25 cellular contexts compared by ENCODE assay signal in genomic region chr2:241501099-241501541, GRCh38. TPM values are rescaled to one million over a fixed set of nuclear protein-coding genes. Genes with fewer than 3 reads are reported as not detected.
DNase-seq lines count a peak whose midpoint lies in the region; ATAC-seq, FAIRE-seq and TF ChIP-seq lines count a peak whose summit lies in the region.
"Had no signal": no experiment of that assay in that cellular context is flagged by ENCODE, and none has a peak within 500 bp of the region (broad histone marks: within the 10 kb centered on the region; RNA-seq: fewer than 3 reads in every experiment).

No MANE protein-coding gene starts in this region.

- no TSS peak for BruUV-seq in HepG2 (replicated peaks; lab: Mats Ljungman, UMichigan)

- ATAC-seq in HepG2, result no peak
- no peak for ATAC-seq in right lobe of liver
- ATAC-seq: A549 had no signal

- TF ChIP-seq CTCF in HepG2 (CRISPR knock-in tag; IDR thresholded peaks at IDR 0.05), result no peak
- no peak for TF ChIP-seq CTCF in right lobe of liver (IDR thresholded peaks at IDR 0.05)
- no peak for TF ChIP-seq CTCF in H1 (IDR thresholded peaks at IDR 0.05; ENCODE audit: control extremely low read depth in 1 of 3, insufficient read depth in 1 of 3, low read depth in 1 of 3, low read length in 3 of 3)
- no peak for TF ChIP-seq CTCF in prostate gland (IDR thresholded peaks at IDR 0.05)

- H3K79me2 ChIP-seq in HepG2 (ENCODE audit: insufficient read depth, low read length) (peaks cover 46% of the 10 kb centered on the region), H1 (ENCODE audit: control insufficient read depth in 1 of 2, insufficient read depth in 2 of 2, low read length in 2 of 2) (peaks cover 14 to 36% of the 10 kb centered on the region in 2 experiments), trophoblast cell (ENCODE audit: control insufficient read depth, insufficient read depth, low read length, poor library complexity) (peaks cover 3% of the 10 kb centered on the region)

- H3K14ac ChIP-seq in H1 (ENCODE audit: insufficient read length) (no peak overlapping the region), trophoblast cell (ENCODE audit: low read length) (no peak overlapping the region)

- H2AFZ ChIP-seq in HepG2 (ENCODE audit: low read length) (no peak overlapping the region), H1 (ENCODE audit: low read length) (no peak overlapping the region), trophoblast cell (ENCODE audit: insufficient read depth, low read length, poor library complexity) (no peak overlapping the region)
- H2AFZ ChIP-seq: GM23248 had no signal

- TF ChIP-seq POLR2A in HepG2 (IDR thresholded peaks at IDR 0.05; ENCODE audit: insufficient read depth in 1 of 2, low read depth in 2 of 2, low read length in 2 of 2), result no peak
- no peak for TF ChIP-seq POLR2A in right lobe of liver (IDR thresholded peaks at IDR 0.05)
- no peak for TF ChIP-seq POLR2A in H1 (IDR thresholded peaks at IDR 0.05; ENCODE audit: control extremely low read depth in 1 of 2, low read depth in 2 of 2, low read length in 2 of 2)
- TF ChIP-seq POLR2A in prostate gland (IDR thresholded peaks at IDR 0.05), result no peak

- TF ChIP-seq EP300 in HepG2 (IDR thresholded peaks at IDR 0.05; ENCODE audit: low read depth in 2 of 2, low read length in 2 of 2) (no peak), HepG2 (CRISPR knock-in tag; IDR thresholded peaks at IDR 0.05; ENCODE audit: borderline replicate concordance) (no peak), H1 (IDR thresholded peaks at IDR 0.05; ENCODE audit: borderline replicate concordance in 1 of 2, low read depth in 2 of 2, low read length in 2 of 2) (no peak)

- H3K36me3 ChIP-seq in HepG2 (replicated peaks in 1 of 2; ENCODE audit: control insufficient read depth in 1 of 2, insufficient read depth in 2 of 2, low read length in 2 of 2) (peaks cover 41 to 56% of the 10 kb centered on the region in 2 experiments), right lobe of liver (peaks cover 0 to 22% (median 1%) of the 10 kb centered on the region in 4 donors), H1 (ENCODE audit: control insufficient read depth in 2 of 4, insufficient read depth in 4 of 4, low read length in 3 of 4) (peaks cover 4 to 35% (median 24%) of the 10 kb centered on the region in 4 experiments; a peak in 7 of 8 replicates), trophoblast cell (ENCODE audit: control insufficient read depth in 1 of 2, insufficient read depth in 2 of 2, low read length in 2 of 2) (peaks cover 62 to 63% of the 10 kb centered on the region in 2 experiments), prostate gland (peaks cover 0 to under 1% of the 10 kb centered on the region in 2 donors)

- H2BK15ac ChIP-seq in H1 (ENCODE audit: low read length), result no peak overlapping the region

- no peak overlapping the region for H3K18ac ChIP-seq in H1 (ENCODE audit: extremely low read depth, low read length)
- peak overlapping the region; percentile 50 for H3K18ac ChIP-seq in trophoblast cell (ENCODE audit: low read length)

- no peak overlapping the region for H3K4me2 ChIP-seq in HepG2 (ENCODE audit: low read depth, low read length)
- no peak overlapping the region for H3K4me2 ChIP-seq in H1 (ENCODE audit: insufficient read depth in 1 of 2, low read depth in 2 of 2, low read length in 2 of 2)
- H3K4me2 ChIP-seq in trophoblast cell (ENCODE audit: low read length), result no peak overlapping the region
- H3K4me2 ChIP-seq: A549; BLaER1 treated with 17β-estradiol and CSF1 and Interleukin-3, amounts not matched to agents 10 nM and 100 nM had no signal

- peaks cover 24% of the 10 kb centered on the region for H3K4me1 ChIP-seq in HepG2 (ENCODE audit: insufficient read depth, low read length)
- peaks cover 0 to 2% (median under 1%) of the 10 kb centered on the region in 4 donors for H3K4me1 ChIP-seq in right lobe of liver
- peaks cover 0 to 2% (median 1%) of the 10 kb centered on the region in 4 experiments; a peak in 2 of 7 replicates for H3K4me1 ChIP-seq in H1 (replicated peaks in 1 of 4; ENCODE audit: control insufficient read depth in 3 of 4, insufficient read depth in 4 of 4, low read length in 3 of 4)
- H3K4me1 ChIP-seq in trophoblast cell (ENCODE audit: control insufficient read depth in 1 of 2, insufficient read depth in 2 of 2, low read length in 2 of 2), result peaks cover 2 to 5% of the 10 kb centered on the region in 2 experiments
- no peaks in the 10 kb centered on the region for H3K4me1 ChIP-seq in prostate gland (replicated peaks)
- H3K4me1 ChIP-seq: A549, HAP-1 had no signal

- H3K9me3 ChIP-seq in HepG2 (ENCODE audit: low read length), result no peaks in the 10 kb centered on the region
- H3K9me3 ChIP-seq in right lobe of liver, result no peaks in the 10 kb centered on the region
- H3K9me3 ChIP-seq in H1 (ENCODE audit: insufficient read depth in 2 of 2, low read depth in 1 of 2, low read length in 1 of 2), result no peaks in the 10 kb centered on the region
- H3K9me3 ChIP-seq in trophoblast cell (ENCODE audit: insufficient read depth, low read depth, low read length), result peaks cover 5% of the 10 kb centered on the region
- no peaks in the 10 kb centered on the region for H3K9me3 ChIP-seq in prostate gland
- H3K9me3 ChIP-seq: A549; BLaER1 treated with 17β-estradiol and CSF1 and Interleukin-3, amounts not matched to agents 10 nM and 100 nM; HAP-1; SJCRH30 had no signal

- FAIRE-seq in HepG2 (lab: Jason Lieb, UNC) (no peak), H1 (lab: Jason Lieb, UNC) (no peak)
- FAIRE-seq: A549, D721Med, RCC 7860 had no signal

- DNase-seq in HepG2 (ENCODE audit: low spot score) (no peak), right lobe of liver (no peak), H1 (ENCODE audit: low read depth in 1 of 2, low spot score in 2 of 2) (no peak), trophoblast cell (no peak), putamen (ENCODE audit: low spot score) (no peak), prostate gland (ENCODE audit: low spot score) (no peak), NCI-H1694 (lab: John Stamatoyannopoulos, UW) (no peak)
- DNase-seq: AML-193; CD4-positive, alpha-beta T cell; GM23248; HFFc6; NCI-H1048; NCI-H1417 treated with DMSO at 0.1 percent for 48 hours; NCI-H187; NCI-H2081 treated with DMSO at 0.1 percent for 48 hours; NCI-H2171; NCI-H345; NCI-H524; NCI-H748 treated with DMSO at 0.1 percent for 48 hours; SJCRH30 had no signal

- no peaks in the 10 kb centered on the region for H3K23me2 ChIP-seq in H1 (ENCODE audit: low read depth, low read length)

- POLR2A ChIA-PET in HepG2 (lab: Yijun Ruan, JAX), result interaction anchor here (1.1 kb wide), 1 partner anchor 10 kb away, joined by 3 read pairs; no protein-coding TSS in a partner anchor
- POLR2A ChIA-PET in H1 (lab: Charles Lee; ENCODE audit: partially characterized antibody), result interaction anchor here (10.2 kb wide), 1 partner anchor 8 kb away, joined by 104 read pairs; no protein-coding TSS in a partner anchor

- no peak for TF ChIP-seq RAD21 in HepG2 (CRISPR knock-in tag; IDR thresholded peaks at IDR 0.05)
- TF ChIP-seq RAD21 in H1 (IDR thresholded peaks at IDR 0.05 in 1 of 2, conservative IDR thresholded peaks at IDR 0.05 in 1 of 2; ENCODE audit: low read depth in 2 of 2, low read length in 2 of 2), result no peak

- H2AK5ac ChIP-seq in H1 (ENCODE audit: low read depth, low read length) (no peak overlapping the region), trophoblast cell (ENCODE audit: low read length) (no peak overlapping the region)

- CTCF ChIA-PET in HepG2 (lab: Yijun Ruan, JAX; ENCODE audit: low intra/inter-chr PET ratio, low total read pairs) (no interaction called here), H1 (lab: Charles Lee; ENCODE audit: partially characterized antibody) (no interaction called here)

- H4K8ac ChIP-seq in H1 (ENCODE audit: extremely low read depth, insufficient read depth, low read length), result peak overlapping the region; percentile 25; the same call in 1 of the 2 replicates
- H4K8ac ChIP-seq in trophoblast cell (ENCODE audit: low read depth, low read length), result no peak overlapping the region

- no peak overlapping the region for H2BK5ac ChIP-seq in H1 (ENCODE audit: low read depth, low read length)
- H2BK5ac ChIP-seq in trophoblast cell (ENCODE audit: low read depth, low read length, poor library complexity), result no peak overlapping the region

- H2BK12ac ChIP-seq in H1 (ENCODE audit: low read depth, low read length), result no peak overlapping the region
- H2BK12ac ChIP-seq in trophoblast cell (ENCODE audit: low read length), result no peak overlapping the region

- intact Hi-C loops in HepG2 (cut with micrococcal nuclease; ENCODE audit: unreplicated experiment), result loop anchor here (10.0 kb wide), 1 partner anchor 146 kb away; the partner anchor contains the start of gene FARP2
- intact Hi-C loops in right lobe of liver (cut with DNase I), result no loop called here
- intact Hi-C loops in prostate gland (cut with DNase I), result loop anchor here (10.0 kb wide), 1 partner anchor 146 kb away; the partner anchor contains the start of gene FARP2

- H3K23ac ChIP-seq in H1 (ENCODE audit: insufficient read length), result no peak overlapping the region
- no peak overlapping the region for H3K23ac ChIP-seq in trophoblast cell (ENCODE audit: low read length)

- no peak overlapping the region for H4K12ac ChIP-seq in trophoblast cell (ENCODE audit: low read depth, low read length)

- H3K27me3 ChIP-seq in HepG2 (ENCODE audit: control insufficient read depth in 1 of 2, insufficient read depth in 2 of 2, low read length in 2 of 2), result no peaks in the 10 kb centered on the region
- H3K27me3 ChIP-seq in right lobe of liver, result no peaks in the 10 kb centered on the region
- H3K27me3 ChIP-seq in H1 (replicated peaks in 1 of 4; ENCODE audit: control insufficient read depth in 3 of 4, extremely low read depth in 1 of 4, insufficient read depth in 3 of 4, low read length in 3 of 4), result no peaks in the 10 kb centered on the region
- H3K27me3 ChIP-seq in trophoblast cell (ENCODE audit: insufficient read depth, low read length), result no peaks in the 10 kb centered on the region
- no peaks in the 10 kb centered on the region for H3K27me3 ChIP-seq in prostate gland (replicated peaks; ENCODE audit: insufficient read depth)
- H3K27me3 ChIP-seq: BLaER1 treated with 17β-estradiol and CSF1 and Interleukin-3, amounts not matched to agents 10 nM and 100 nM; SJCRH30 had no signal

- no peak overlapping the region for H4K5ac ChIP-seq in H1 (ENCODE audit: insufficient read length, low read depth, low read length)

- H3K27ac ChIP-seq in HepG2 (ENCODE audit: extremely low read length, insufficient read depth, low read length), result no peak overlapping the region
- H3K27ac ChIP-seq in right lobe of liver, result no peak overlapping the region
- H3K27ac ChIP-seq in H1 (ENCODE audit: low read depth, low read length), result no peak overlapping the region
- H3K27ac ChIP-seq in trophoblast cell (ENCODE audit: low read depth, low read length), result no peak overlapping the region
- no peak overlapping the region for H3K27ac ChIP-seq in prostate gland
- H3K27ac ChIP-seq: A549; BLaER1 treated with 17β-estradiol and CSF1 and Interleukin-3, amounts not matched to agents 10 nM and 100 nM; GM23248; SJCRH30 had no signal

- H4K20me1 ChIP-seq in HepG2 (ENCODE audit: insufficient read depth, low read length) (peaks cover 25% of the 10 kb centered on the region; the same call in 1 of the 2 replicates), H1 (replicated peaks in 1 of 2; ENCODE audit: control insufficient read depth in 1 of 2, insufficient read depth in 2 of 2, low read length in 2 of 2) (peaks cover 14 to 38% of the 10 kb centered on the region in 2 experiments)

- H4K91ac ChIP-seq in H1 (replicated peaks; ENCODE audit: insufficient read length, low read length) (no peak overlapping the region), trophoblast cell (ENCODE audit: low read depth, low read length) (no peak overlapping the region)

- H3K56ac ChIP-seq in H1 (replicated peaks; ENCODE audit: insufficient read length, low read depth, low read length), result no peak overlapping the region

- WGBS in HepG2 (ENCODE audit: low lambda C conversion rate), result 95% methylated on average over 10 of the region's 12 CpGs
- no CpG with 5 or more reads among the region's 12 CpGs for WGBS in right lobe of liver (ENCODE audit: insufficient coverage, low coverage, low lambda C conversion rate, missing lambda C conversion rate)
- WGBS in H1 (ENCODE audit: extremely low coverage in 1 of 2, insufficient coverage in 1 of 2, insufficient read length in 1 of 2, insufficient replicate concordance in 2 of 2, low coverage in 1 of 2, low lambda C conversion rate in 2 of 2, missing lambda C conversion rate in 1 of 2), 2 experiments, result 87% methylated on average over 11 of the region's 12 CpGs; no CpG with 5 or more reads in 1 of the 2 experiments
- no CpG with 5 or more reads among the region's 12 CpGs for WGBS in trophoblast cell (ENCODE audit: extremely low coverage, insufficient coverage, insufficient read length)
- 95% methylated on average over 12 of the region's 12 CpGs for WGBS in prostate gland

- H3K4ac ChIP-seq in H1 (replicated peaks; ENCODE audit: insufficient read length, low read depth, low read length), result no peak overlapping the region
- H3K4ac ChIP-seq in trophoblast cell (ENCODE audit: low read depth, low read length), result no peak overlapping the region

- H3K4me3 ChIP-seq in HepG2 (replicated peaks in 1 of 3; ENCODE audit: insufficient read depth in 1 of 3, low read depth in 2 of 3, low read length in 3 of 3) (no peak overlapping the region), right lobe of liver (no peak overlapping the region), H1 (ENCODE audit: extremely low read depth in 1 of 4, insufficient read depth in 2 of 4, low read depth in 3 of 4, low read length in 4 of 4) (no peak overlapping the region), trophoblast cell (ENCODE audit: low read depth, low read length) (no peak overlapping the region), prostate gland (no peak overlapping the region)
- H3K4me3 ChIP-seq: A549; BLaER1 treated with 17β-estradiol and CSF1 and Interleukin-3, amounts not matched to agents 10 nM and 100 nM; GM23248; HAP-1; SJCRH30 had no signal

- H2BK20ac ChIP-seq in H1 (ENCODE audit: low read length), result no peak overlapping the region

- H3K79me1 ChIP-seq in H1 (ENCODE audit: low read depth, low read length) (peaks cover 18% of the 10 kb centered on the region), trophoblast cell (ENCODE audit: low read length) (no peaks in the 10 kb centered on the region)

- H2BK120ac ChIP-seq in H1 (replicated peaks; ENCODE audit: low read depth, low read length) (no peak overlapping the region), trophoblast cell (ENCODE audit: insufficient read depth, low read length, poor library complexity) (no peak overlapping the region)

- in situ Hi-C loops in HepG2 (cut with HindIII; ENCODE audit: extremely low pct_ligation_motif_present, low pct_unique_long_range_greater_than_20kb), result no loop called here

- H3K9ac ChIP-seq in HepG2 (ENCODE audit: insufficient read depth, low read depth, low read length), result no peak overlapping the region
- no peak overlapping the region for H3K9ac ChIP-seq in H1 (replicated peaks in 1 of 4; ENCODE audit: extremely low read depth in 1 of 4, low read depth in 3 of 4, low read length in 3 of 4)
- no peak overlapping the region for H3K9ac ChIP-seq in trophoblast cell (ENCODE audit: low read length)
- H3K9ac ChIP-seq: BLaER1 treated with 17β-estradiol and CSF1 and Interleukin-3, amounts not matched to agents 10 nM and 100 nM; GM23248 had no signal

RNA-seq across cellular contexts. Expression of gene STK25, which starts 7.3 kb away (rescaled TPM):
- total RNA-seq in HepG2 (2016; rRNA removed; fragmentation: Illumina TruSeq; extraction: Trizol) (123 and 177 TPM in 2 replicates), right lobe of liver (10 to 100 TPM; 51.0 to 99.1 (median 63.5) TPM), prostate gland (100 to 1,000 TPM; 169 to 235 TPM)
- 143 and 149 TPM in 2 replicates for total RNA-seq in HepG2 (2016; cell fraction: cytosol; rRNA removed; fragmentation: Illumina TruSeq; extraction: Trizol; ENCODE audit: low read depth)
- total RNA-seq in HepG2 (2016; cell fraction: insoluble cytoplasmic fraction; rRNA removed; fragmentation: Illumina TruSeq; extraction: Trizol), result 108 and 184 TPM in 2 replicates
- 217 TPM in 2 replicates for total RNA-seq in HepG2 (2016; cell fraction: membrane; rRNA removed; fragmentation: Illumina TruSeq; extraction: Trizol)
- total RNA-seq in HepG2 (2016; cell fraction: nucleus; rRNA removed; fragmentation: Illumina TruSeq; extraction: Trizol), result 128 and 139 TPM in 2 replicates
- polyA plus RNA-seq in HepG2 (2011; rRNA removed) (481 and 626 TPM in 2 replicates), H1 (2011; rRNA removed) (546 and 743 TPM in 2 replicates)
- polyA plus RNA-seq in HepG2 (2011; cell fraction: cytosol; rRNA removed), result 323 and 410 TPM in 2 replicates
- polyA plus RNA-seq in HepG2 (2011; cell fraction: nucleus; rRNA removed), result 1,381 and 1,393 TPM in 2 replicates
- 200 and 245 TPM in 2 replicates for polyA plus RNA-seq in HepG2 (2012)
- 126 and 132 TPM in 2 replicates for polyA plus RNA-seq in HepG2 (2016; cell fraction: cytosol; fragmentation: Illumina TruSeq; extraction: Trizol; ENCODE audit: low read depth)
- 133 and 166 TPM in 2 replicates for polyA plus RNA-seq in HepG2 (2016; cell fraction: insoluble cytoplasmic fraction; fragmentation: Illumina TruSeq; extraction: Trizol; ENCODE audit: low read depth)
- 186 and 199 TPM in 2 replicates for polyA plus RNA-seq in HepG2 (2016; cell fraction: membrane; fragmentation: Illumina TruSeq; extraction: Trizol; ENCODE audit: low read depth)
- polyA plus RNA-seq in HepG2 (2016; cell fraction: nucleus; fragmentation: Illumina TruSeq; extraction: Trizol; ENCODE audit: insufficient read depth, low read depth), result 341 and 351 TPM in 2 replicates
- polyA minus RNA-seq in HepG2 (2011; rRNA and poly(A)+ RNA removed; ENCODE audit: low replicate concordance), result 198 and 615 TPM in 2 replicates
- 125 and 128 TPM in 2 replicates for polyA minus RNA-seq in HepG2 (2011; cell fraction: cytosol; rRNA and poly(A)+ RNA removed)
- polyA minus RNA-seq in HepG2 (2011; cell fraction: nucleus; rRNA and poly(A)+ RNA removed), result 166 and 229 TPM in 2 replicates
- 159 and 162 TPM in 2 replicates for total RNA-seq in H1 (2021; fragmentation: NEBNext Ultra II Directional; extraction: Animal tissue kit (Norgen Biotek cat#: 25700))
- polyA plus RNA-seq in H1 (2011; cell fraction: cytosol; rRNA removed), result 422 TPM
- polyA plus RNA-seq in H1 (2011; cell fraction: nucleus; rRNA removed), result 1,385 TPM
- 179 to 242 TPM (median 225 TPM) in 4 replicates for polyA plus RNA-seq in H1 (2012, experiment 1 of 2)
- polyA plus RNA-seq in H1 (2012, experiment 2 of 2), result 236 TPM
- polyA plus RNA-seq in H1 (2013, experiment 1 of 2), result 117 TPM
- polyA plus RNA-seq in H1 (2013, experiment 2 of 2), result 108 TPM
- 256 and 338 TPM in 2 replicates for polyA minus RNA-seq in H1 (2011; rRNA and poly(A)+ RNA removed)
- 108 TPM for polyA minus RNA-seq in H1 (2011; cell fraction: cytosol; rRNA and poly(A)+ RNA removed)
- polyA minus RNA-seq in H1 (2011; cell fraction: nucleus; rRNA and poly(A)+ RNA removed), result 190 TPM
- 96.3 and 98.3 TPM in 2 replicates for polyA plus RNA-seq in trophoblast cell (2013)

RNA-seq across cellular contexts. Expression of gene BOK, which starts 57.4 kb away (rescaled TPM):
- total RNA-seq in HepG2 (2016; rRNA removed; fragmentation: Illumina TruSeq; extraction: Trizol), result 30.2 and 35.5 TPM in 2 replicates
- total RNA-seq in HepG2 (2016; cell fraction: cytosol; rRNA removed; fragmentation: Illumina TruSeq; extraction: Trizol; ENCODE audit: low read depth), result 22.2 and 23.9 TPM in 2 replicates
- total RNA-seq in HepG2 (2016; cell fraction: insoluble cytoplasmic fraction; rRNA removed; fragmentation: Illumina TruSeq; extraction: Trizol), result 28.1 and 36.4 TPM in 2 replicates
- 58.8 and 67.3 TPM in 2 replicates for total RNA-seq in HepG2 (2016; cell fraction: membrane; rRNA removed; fragmentation: Illumina TruSeq; extraction: Trizol)
- total RNA-seq in HepG2 (2016; cell fraction: nucleus; rRNA removed; fragmentation: Illumina TruSeq; extraction: Trizol), result 18.8 and 20.8 TPM in 2 replicates
- polyA plus RNA-seq in HepG2 (2011; rRNA removed), result 39.2 and 58.1 TPM in 2 replicates
- polyA plus RNA-seq in HepG2 (2011; cell fraction: cytosol; rRNA removed), result 49.3 and 71.9 TPM in 2 replicates
- polyA plus RNA-seq in HepG2 (2011; cell fraction: nucleus; rRNA removed), result 101 and 104 TPM in 2 replicates
- 43.9 and 55.3 TPM in 2 replicates for polyA plus RNA-seq in HepG2 (2012)
- polyA plus RNA-seq in HepG2 (2016; cell fraction: cytosol; fragmentation: Illumina TruSeq; extraction: Trizol; ENCODE audit: low read depth), result 28.1 and 33.7 TPM in 2 replicates
- 37.9 and 46.1 TPM in 2 replicates for polyA plus RNA-seq in HepG2 (2016; cell fraction: insoluble cytoplasmic fraction; fragmentation: Illumina TruSeq; extraction: Trizol; ENCODE audit: low read depth)
- 64.2 and 66.8 TPM in 2 replicates for polyA plus RNA-seq in HepG2 (2016; cell fraction: membrane; fragmentation: Illumina TruSeq; extraction: Trizol; ENCODE audit: low read depth)
- 41.2 and 42.5 TPM in 2 replicates for polyA plus RNA-seq in HepG2 (2016; cell fraction: nucleus; fragmentation: Illumina TruSeq; extraction: Trizol; ENCODE audit: insufficient read depth, low read depth)
- polyA minus RNA-seq in HepG2 (2011; rRNA and poly(A)+ RNA removed; ENCODE audit: low replicate concordance), result 10.1 and 74.6 TPM in 2 replicates
- 39.7 and 41.5 TPM in 2 replicates for polyA minus RNA-seq in HepG2 (2011; cell fraction: cytosol; rRNA and poly(A)+ RNA removed)
- polyA minus RNA-seq in HepG2 (2011; cell fraction: nucleus; rRNA and poly(A)+ RNA removed), result 9.9 and 12.7 TPM in 2 replicates
- total RNA-seq in right lobe of liver, result 100 to 1,000 TPM in 3 of 6 experiments, 10 to 100 TPM in 3; 50.1 to 119 (median 90.5) TPM
- total RNA-seq in H1 (2021; fragmentation: NEBNext Ultra II Directional; extraction: Animal tissue kit (Norgen Biotek cat#: 25700)), result 33.7 and 34.7 TPM in 2 replicates
- 37.6 and 47.9 TPM in 2 replicates for polyA plus RNA-seq in H1 (2011; rRNA removed)
- 33.5 TPM for polyA plus RNA-seq in H1 (2011; cell fraction: cytosol; rRNA removed)
- polyA plus RNA-seq in H1 (2011; cell fraction: nucleus; rRNA removed), result 50.2 TPM
- polyA plus RNA-seq in H1 (2012, experiment 1 of 2), result 18.3 to 27.4 TPM (median 25.2 TPM) in 4 replicates
- 30.5 TPM for polyA plus RNA-seq in H1 (2012, experiment 2 of 2)
- 25.1 TPM for polyA plus RNA-seq in H1 (2013, experiment 1 of 2)
- 24.1 TPM for polyA plus RNA-seq in H1 (2013, experiment 2 of 2)
- 14.2 and 14.4 TPM in 2 replicates for polyA minus RNA-seq in H1 (2011; rRNA and poly(A)+ RNA removed)
- polyA minus RNA-seq in H1 (2011; cell fraction: cytosol; rRNA and poly(A)+ RNA removed), result 13.2 TPM
- polyA minus RNA-seq in H1 (2011; cell fraction: nucleus; rRNA and poly(A)+ RNA removed), result 12.3 TPM
- polyA plus RNA-seq in trophoblast cell (2013), result 46.7 and 48.1 TPM in 2 replicates
- total RNA-seq in prostate gland, result 10 to 100 TPM; 58.3 to 91.6 TPM
- total RNA-seq: CD4-positive, alpha-beta T cell had no signal

Comparison
In these comparisons a context has a peak if more than half of its experiments do, and no peak if none do; other contexts are left out.
1. intact Hi-C loops: an anchor here in HepG2 (10.0 kb wide) and prostate gland (10.0 kb wide); none called in right lobe of liver.